Comparison of ENCODE assay signal across 8 cellular contexts in the genomic region with DNA sequence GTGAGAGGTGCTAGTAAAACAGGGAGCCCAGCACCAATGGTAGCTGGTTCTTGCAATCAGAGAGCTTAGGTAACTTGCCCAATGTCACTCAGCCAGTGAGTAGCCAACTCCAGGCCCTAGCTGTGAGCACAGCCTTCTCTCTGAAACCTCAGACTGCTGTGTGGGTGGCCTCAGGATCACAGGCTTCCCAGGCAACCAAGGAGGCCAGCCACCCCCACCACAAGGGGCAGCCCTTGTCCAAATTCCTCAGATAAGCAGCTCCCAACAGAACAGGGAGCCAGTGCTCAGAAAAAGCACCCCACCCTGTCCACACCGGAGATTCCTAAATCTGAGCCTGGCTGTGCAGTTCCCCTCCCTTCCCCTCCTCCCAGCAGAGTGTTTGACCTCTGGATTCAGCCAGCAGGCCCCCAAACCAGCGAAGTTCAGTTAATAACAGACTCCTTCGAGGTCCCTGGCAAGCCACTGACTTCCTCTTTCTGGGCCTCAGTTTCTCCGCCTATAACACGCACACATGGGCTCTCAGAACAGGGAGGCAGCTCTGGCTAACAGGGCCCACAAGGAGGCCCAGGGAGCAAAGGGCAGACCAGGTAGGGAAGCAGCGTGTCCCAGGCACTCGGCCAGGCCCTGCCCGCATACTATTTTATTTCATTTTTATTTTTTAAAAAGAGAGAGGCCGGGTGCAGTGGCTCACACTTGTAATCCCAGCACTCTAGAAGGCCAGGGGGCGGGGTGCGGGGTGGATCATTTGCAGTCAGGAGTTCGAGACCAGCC. TPM values are rescaled to one million over a fixed set of nuclear protein-coding genes. Genes with fewer than 3 reads are reported as not detected.
DNase-seq lines count a peak whose midpoint lies in the region; TF ChIP-seq lines count a peak whose summit lies in the region.

No MANE protein-coding gene starts in this region.

- no peak for TF ChIP-seq CTCF in esophagus squamous epithelium (IDR thresholded peaks at IDR 0.05)

- no peak for TF ChIP-seq POLR2A in esophagus squamous epithelium (IDR thresholded peaks at IDR 0.05)

- no peaks in the 10 kb centered on the region for H3K9me3 ChIP-seq in esophagus squamous epithelium
- no peaks in the 10 kb centered on the region for H3K9me3 ChIP-seq in neuron (ENCODE audit: low read length)

- H3K27ac ChIP-seq in esophagus squamous epithelium = peak overlapping the region; percentile 89 to 99 (median 97)

- H3K27me3 Mint-ChIP-seq in T-helper 1 cell treated with Interleukin-12 subunit alpha and Interleukin-12 subunit beta and Interleukin-4 antibody, amounts not matched to agents 30 μg/mL and 1 μg/mL, for 36 hours (ENCODE audit: low read depth) = no peaks in the 10 kb centered on the region

- H2AFZ ChIP-seq in neuron (ENCODE audit: low read depth, low read length) = no peak overlapping the region

- H3K27me3 ChIP-seq in esophagus squamous epithelium = no peaks in the 10 kb centered on the region
- H3K27me3 ChIP-seq in neuron (ENCODE audit: insufficient read depth, low read length) = no peaks in the 10 kb centered on the region

- WGBS in esophagus squamous epithelium, 2 donors = 23 to 32% methylated on average over 9 to 10 of the region's 12 CpGs

- DNase-seq in activated effector memory CD4-positive, alpha-beta T cell treated with anti-CD3 and anti-CD28 coated beads, Interleukin-2, amount 50 U/mL, for 16 hours = peak; percentile 66
- no peak for DNase-seq in activated effector memory CD4-positive, alpha-beta T cell treated with Interleukin-2 at 50 U/mL for 16 hours
- DNase-seq in esophagus squamous epithelium (lab: John Stamatoyannopoulos, UW) = no peak
- no peak for DNase-seq in activated gamma-delta T cell treated with Interleukin-2 at 50 U/mL for 16 hours
- DNase-seq in D341Med (ENCODE audit: low spot score) = no peak
- DNase-seq in G401 (ENCODE audit: low spot score) = no peak

- in situ Hi-C loops in G401 (cut with HindIII; ENCODE audit: low sequenced_read_pairs) = no loop called here

- intact Hi-C loops in esophagus squamous epithelium (cut with DNase I) = no loop called here

- no peaks in the 10 kb centered on the region for H3K9me3 Mint-ChIP-seq in T-helper 1 cell treated with Interleukin-12 subunit alpha and Interleukin-12 subunit beta and Interleukin-4 antibody, amounts not matched to agents 30 μg/mL and 1 μg/mL, for 36 hours

- H3K4me3 ChIP-seq in esophagus squamous epithelium (peak overlapping the region; percentile 58 to 98 (median 91)), neuron (ENCODE audit: low read length) (peak overlapping the region; percentile 64)

- peak overlapping the region; percentile 59 for H3K27ac Mint-ChIP-seq in T-helper 1 cell treated with Interleukin-12 subunit alpha and Interleukin-12 subunit beta and Interleukin-4 antibody, amounts not matched to agents 30 μg/mL and 1 μg/mL, for 36 hours

- H3K36me3 Mint-ChIP-seq in T-helper 1 cell treated with Interleukin-12 subunit alpha and Interleukin-12 subunit beta and Interleukin-4 antibody, amounts not matched to agents 30 μg/mL and 1 μg/mL, for 36 hours (ENCODE audit: low read depth) = peaks cover 35% of the 10 kb centered on the region

- H3K4me3 Mint-ChIP-seq in T-helper 1 cell treated with Interleukin-12 subunit alpha and Interleukin-12 subunit beta and Interleukin-4 antibody, amounts not matched to agents 30 μg/mL and 1 μg/mL, for 36 hours = peak overlapping the region; percentile 90

- H3K36me3 ChIP-seq in esophagus squamous epithelium (no peaks in the 10 kb centered on the region), neuron (ENCODE audit: insufficient read depth, low read length) (no peaks in the 10 kb centered on the region)

- peaks cover 59% of the 10 kb centered on the region for H3K4me1 Mint-ChIP-seq in T-helper 1 cell treated with Interleukin-12 subunit alpha and Interleukin-12 subunit beta and Interleukin-4 antibody, amounts not matched to agents 30 μg/mL and 1 μg/mL, for 36 hours (ENCODE audit: low read depth)

- peaks cover 61 to 89% (median 70%) of the 10 kb centered on the region in 3 donors for H3K4me1 ChIP-seq in esophagus squamous epithelium
- H3K4me1 ChIP-seq in neuron (ENCODE audit: insufficient read depth, low read length) = peaks cover 54% of the 10 kb centered on the region

RNA-seq across cellular contexts. Expression of gene EEIG1, which starts 2.7 kb away (rescaled TPM):
- 10 to 100 TPM; 16.9 to 65.0 (median 24.0) TPM for total RNA-seq in esophagus squamous epithelium
- 12.4 and 18.6 TPM in 2 replicates for total RNA-seq in G401 (2014; rRNA removed; shearing (Covaris generic))

RNA-seq across cellular contexts. Expression of gene DPM2, which starts 40.4 kb away (rescaled TPM):
- 10 to 100 TPM; 12.5 to 18.5 (median 15.7) TPM for total RNA-seq in esophagus squamous epithelium
- total RNA-seq in G401 (2014; rRNA removed; shearing (Covaris generic)) = 17.1 and 39.0 TPM in 2 replicates

RNA-seq across cellular contexts. Expression of gene PIP5KL1, which starts 47.5 kb away (rescaled TPM):
- total RNA-seq in esophagus squamous epithelium = 1 to 10 TPM in 3 of 4 donors, not detected in 1; 3.1 to 4.6 (median 3.6) TPM
- 0.68 and 23.4 TPM in 2 replicates for total RNA-seq in G401 (2014; rRNA removed; shearing (Covaris generic))
